Comparison of ENCODE assay signal across 20 cellular contexts in the genomic region with DNA sequence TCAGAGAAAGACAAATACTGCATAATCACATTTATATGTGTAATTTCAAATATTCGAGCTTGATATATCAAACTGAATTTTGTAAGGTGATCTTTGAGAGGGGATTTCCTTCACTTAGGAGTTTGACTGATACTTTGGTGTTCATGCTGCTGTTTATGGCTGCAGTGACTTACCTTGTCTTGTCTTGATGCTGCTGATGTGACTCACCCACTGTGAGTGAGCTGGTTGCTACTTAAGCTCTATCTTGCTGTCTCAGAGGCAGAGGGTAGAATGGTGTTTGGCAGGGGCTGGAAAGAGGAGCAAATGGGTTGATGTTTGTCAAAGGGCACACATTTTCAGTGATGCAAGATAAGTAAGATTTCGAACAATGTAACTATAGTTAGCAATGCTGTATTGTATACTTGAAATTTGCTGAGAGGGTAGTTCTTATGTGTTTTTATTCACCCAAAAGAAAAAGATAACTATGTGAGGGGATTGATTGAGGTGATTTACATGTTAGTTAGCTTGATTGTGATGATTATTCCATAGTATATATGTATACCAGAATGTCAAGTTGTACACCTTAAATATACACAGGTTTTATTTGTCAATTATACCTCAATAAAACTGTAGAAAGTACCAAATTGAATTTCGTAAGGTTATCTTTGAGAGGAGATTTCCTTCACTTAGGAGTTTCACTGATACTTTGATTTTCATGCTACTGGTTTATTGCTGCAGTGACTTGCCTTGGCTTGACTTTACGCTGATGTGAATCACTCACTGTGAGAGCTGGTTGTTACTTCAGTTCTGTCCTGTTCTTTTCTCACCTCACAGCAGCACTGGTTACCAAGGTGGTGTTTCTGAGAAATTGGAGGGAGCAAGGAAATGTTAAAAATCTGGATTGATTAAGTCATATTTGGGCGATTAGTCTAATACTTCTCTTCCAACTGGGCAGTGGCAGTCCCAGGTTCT.
"Had no signal": no experiment of that assay in that cellular context is flagged by ENCODE, and none has a peak within 500 bp of the region (broad histone marks: within the 10 kb centered on the region; RNA-seq: fewer than 3 reads in every experiment).

No MANE protein-coding gene starts in this region.

- H3K27ac ChIP-seq: heart left ventricle, neural progenitor cell, ovary, suprapubic skin, thyroid gland, uterus had no signal

- H3K9ac ChIP-seq: neural progenitor cell had no signal

- H3K9me3 ChIP-seq: ovary, suprapubic skin, thyroid gland, uterus had no signal

- H3K27ac Mint-ChIP-seq: natural killer cell treated with Interleukin-12 subunit alpha and Interleukin-12 subunit beta and Interleukin-15 and Interleukin-18, amount 100 ng/mL, for 72 hours; neural progenitor cell; type B pancreatic cell had no signal

- H3K4me3 Mint-ChIP-seq: natural killer cell treated with Interleukin-12 subunit alpha and Interleukin-12 subunit beta and Interleukin-15 and Interleukin-18, amount 100 ng/mL, for 72 hours; neural progenitor cell; type B pancreatic cell had no signal

- H3K4me3 ChIP-seq: heart left ventricle, neural progenitor cell, ovary, smooth muscle cell, suprapubic skin, thyroid gland, uterus had no signal

- H2AFZ ChIP-seq: neural progenitor cell had no signal

- H3K4me1 Mint-ChIP-seq: neural progenitor cell had no signal

- H3K9me3 Mint-ChIP-seq: natural killer cell treated with Interleukin-12 subunit alpha and Interleukin-12 subunit beta and Interleukin-15 and Interleukin-18, amount 100 ng/mL, for 72 hours; neural progenitor cell; type B pancreatic cell had no signal

- H3K4me1 ChIP-seq: heart left ventricle, neural progenitor cell, suprapubic skin, thyroid gland, uterus had no signal

- H3K27me3 ChIP-seq: heart left ventricle, ovary, suprapubic skin, thyroid gland, uterus had no signal

- ATAC-seq: heart left ventricle; left lobe of liver; natural killer cell treated with Interleukin-12 subunit alpha and Interleukin-12 subunit beta and Interleukin-15 and Interleukin-18, amount 100 ng/mL, for 72 hours; right cardiac atrium; stimulated activated naive CD8-positive, alpha-beta T cell treated with anti-CD3 and anti-CD28 coated beads, Interleukin-15, Interleukin-2, amounts not matched to agents 100 U/mL and 50 U/mL, for 24 hours had no signal

- H3K4me2 ChIP-seq: neural progenitor cell, smooth muscle cell had no signal

- FAIRE-seq: endometrium had no signal

- H3K36me3 Mint-ChIP-seq: natural killer cell treated with Interleukin-12 subunit alpha and Interleukin-12 subunit beta and Interleukin-15 and Interleukin-18, amount 100 ng/mL, for 72 hours; neural progenitor cell; type B pancreatic cell had no signal

- H3K36me3 ChIP-seq: heart left ventricle, neural progenitor cell, ovary, suprapubic skin, thyroid gland, uterus had no signal

- DNase-seq: effector memory CD4-positive, alpha-beta T cell; foreskin melanocyte; heart left ventricle; hippocampal formation; kidney glomerular epithelial cell; midbrain; nucleus accumbens; ovary; right cardiac atrium; stimulated activated CD4-positive, alpha-beta T cell treated with anti-CD3 and anti-CD28 coated beads, Interleukin-2, amount 100 ng/mL, for 48 hours; stimulated activated naive CD8-positive, alpha-beta T cell treated with anti-CD3 and anti-CD28 coated beads, Interleukin-15, Interleukin-2, amounts not matched to agents 100 U/mL and 50 U/mL, for 24 hours; thyroid gland; uterus had no signal
